ENCODE assay signal across 10 cellular contexts in genomic region chrX:73213734-73214133, GRCh38. TPM values are rescaled to one million over a fixed set of nuclear protein-coding genes. Genes with fewer than 3 reads are reported as not detected.
DNase-seq lines count a peak whose midpoint lies in the region; ATAC-seq and TF ChIP-seq lines count a peak whose summit lies in the region.
"Had no signal": no experiment of that assay in that cellular context is flagged by ENCODE, and none has a peak within 500 bp of the region (broad histone marks: within the 10 kb centered on the region; RNA-seq: fewer than 3 reads in every experiment).

No MANE protein-coding gene starts in this region.

- peak overlapping the region in 7 of 9 donors; percentile 2 to 92 (median 80) for H3K27ac Mint-ChIP-seq in naive thymus-derived CD4-positive, alpha-beta T cell

- H3K4me1 ChIP-seq in heart left ventricle: no peaks in the 10 kb centered on the region
- H3K4me1 ChIP-seq in naive thymus-derived CD4-positive, alpha-beta T cell (ENCODE audit: control insufficient read depth in 2 of 2, insufficient read depth in 2 of 2, low read length in 2 of 2): no peaks in the 10 kb centered on the region
- no peaks in the 10 kb centered on the region for H3K4me1 ChIP-seq in urinary bladder (ENCODE audit: insufficient read depth)

- intact Hi-C loops in heart left ventricle (cut with DNase I) (no loop called here), Right ventricle myocardium inferior (cut with DNase I) (no loop called here)
- intact Hi-C loops in naive thymus-derived CD4-positive, alpha-beta T cell (cut with micrococcal nuclease): loop anchor here in 1 of 2 donors (2.0 to 5.0 kb wide), 3 partner anchors 349 to 1401 kb away; partner anchors contain the start of genes CHIC1 and RLIM

- CTCF ChIA-PET in naive thymus-derived CD4-positive, alpha-beta T cell (lab: Charles Lee): no interaction called here

- no peak for ATAC-seq in heart left ventricle
- no peak for ATAC-seq in Right ventricle myocardium inferior
- no peak for ATAC-seq in naive thymus-derived CD4-positive, alpha-beta T cell

- peaks cover 0 to 9% (median 0%) of the 10 kb centered on the region in 11 donors for H3K9me3 Mint-ChIP-seq in naive thymus-derived CD4-positive, alpha-beta T cell

- H3K27me3 ChIP-seq in heart left ventricle: peaks cover 0 to 12% (median 0%) of the 10 kb centered on the region in 9 donors
- H3K27me3 ChIP-seq in naive thymus-derived CD4-positive, alpha-beta T cell (ENCODE audit: control insufficient read depth in 2 of 2, insufficient read depth in 2 of 2, low read length in 2 of 2): no peaks in the 10 kb centered on the region

- POLR2A ChIA-PET in naive thymus-derived CD4-positive, alpha-beta T cell (lab: Charles Lee): interaction anchor here (1.2 kb wide), 1 partner anchor 13 kb away, joined by 3 read pairs; no protein-coding TSS in a partner anchor

- TF ChIP-seq CTCF in heart left ventricle (IDR thresholded peaks at IDR 0.05): no peak

- TF ChIP-seq POLR2A in heart left ventricle (IDR thresholded peaks at IDR 0.05): no peak

- H3K36me3 ChIP-seq in heart left ventricle (no peaks in the 10 kb centered on the region), urinary bladder (ENCODE audit: insufficient read depth) (no peaks in the 10 kb centered on the region)
- no peaks in the 10 kb centered on the region for H3K36me3 ChIP-seq in naive thymus-derived CD4-positive, alpha-beta T cell (ENCODE audit: control insufficient read depth in 2 of 3, insufficient read depth in 3 of 3, low read length in 3 of 3)

- H3K27me3 Mint-ChIP-seq in naive thymus-derived CD4-positive, alpha-beta T cell: peaks cover 0 to 11% (median 4%) of the 10 kb centered on the region in 5 donors

- H3K4me1 Mint-ChIP-seq in naive thymus-derived CD4-positive, alpha-beta T cell: peaks cover 5 to 26% (median 14%) of the 10 kb centered on the region in 7 donors

- peak overlapping the region; percentile 12 to 74 (median 58) for H3K4me3 ChIP-seq in heart left ventricle
- peak overlapping the region; percentile 77 for H3K4me3 ChIP-seq in naive thymus-derived CD4-positive, alpha-beta T cell (ENCODE audit: low read length)
- H3K4me3 ChIP-seq in urinary bladder (ENCODE audit: low read depth, low read length): peak overlapping the region; percentile 38

- peaks cover 0 to 9% (median 0%) of the 10 kb centered on the region in 5 donors for H3K36me3 Mint-ChIP-seq in naive thymus-derived CD4-positive, alpha-beta T cell

- DNase-seq in heart left ventricle (no peak), Right ventricle myocardium inferior (ENCODE audit: missing footprints) (no peak), UCSD-AML1 (lab: John Stamatoyannopoulos, UW; ENCODE audit: unreplicated experiment) (no peak), NCI-H748 treated with DMSO at 0.1 percent for 48 hours (lab: John Stamatoyannopoulos, UW) (no peak), H4 (ENCODE audit: low spot score) (no peak)
- DNase-seq in naive thymus-derived CD4-positive, alpha-beta T cell: no peak
- DNase-seq: NCI-H1417 treated with DMSO at 0.1 percent for 48 hours, small intestine had no signal

- H3K9me3 ChIP-seq in heart left ventricle: no peaks in the 10 kb centered on the region
- no peaks in the 10 kb centered on the region for H3K9me3 ChIP-seq in naive thymus-derived CD4-positive, alpha-beta T cell (ENCODE audit: control insufficient read depth in 2 of 3, low read length in 3 of 3)

- H3K4me3 Mint-ChIP-seq in naive thymus-derived CD4-positive, alpha-beta T cell: peak overlapping the region; percentile 87 to 95 (median 90)

- H3K27ac ChIP-seq in heart left ventricle (peak overlapping the region in 3 of 12 donors; percentile 53 to 74 (median 71)), cingulate gyrus (ENCODE audit: low read depth, low read length) (peak overlapping the region; percentile 86), urinary bladder (ENCODE audit: low read depth) (no peak overlapping the region)
- H3K27ac ChIP-seq in naive thymus-derived CD4-positive, alpha-beta T cell (ENCODE audit: low read depth, low read length): no peak overlapping the region

- WGBS in heart left ventricle, 4 donors: 10 to 23% (median 17%) methylated on average over 5 of the region's 5 CpGs
- 15% methylated on average over 5 of the region's 5 CpGs for WGBS in urinary bladder

RNA-seq across cellular contexts. Expression of gene NAP1L2, which starts 0.9 kb away (rescaled TPM):
- total RNA-seq in heart left ventricle (10 to 100 TPM in 4 of 9 donors, 1 to 10 TPM in 5; 2.1 to 14.5 (median 7.6) TPM), Right ventricle myocardium inferior (5.8 TPM), urinary bladder (7.2 TPM)
- polyA plus RNA-seq in heart left ventricle (1 to 10 TPM in 1 of 2 donors, under 1 TPM in 1; 0.18 to 2.2 TPM), urinary bladder (6.4 TPM)
- total RNA-seq in naive thymus-derived CD4-positive, alpha-beta T cell: 10 to 100 TPM in 2 of 5 experiments, 1 to 10 TPM in 3; 2.5 to 17.4 (median 2.8) TPM
- polyA plus RNA-seq in naive thymus-derived CD4-positive, alpha-beta T cell: 1 to 10 TPM; 1.8 to 2.9 TPM
- 19.0 and 19.1 TPM in 2 replicates for total RNA-seq in H4 (2014; rRNA removed; shearing (Covaris generic))
